In genomic region chr16:83952940-83953795, GRCh38 we compare ENCODE assay signal across 8 cellular contexts. TPM values are rescaled to one million over a fixed set of nuclear protein-coding genes. Genes with fewer than 3 reads are reported as not detected.
DNase-seq lines count a peak whose midpoint lies in the region; ATAC-seq and TF ChIP-seq lines count a peak whose summit lies in the region.

Gene OSGIN1, plus strand, starts transcription at chr16:83953240. Its CDS starts 4,432 bp downstream, at chr16:83957672.

- no peaks in the 10 kb centered on the region for H3K27me3 ChIP-seq in stomach smooth muscle (ENCODE audit: control insufficient read depth in 1 of 2, insufficient read depth in 2 of 2, low read length in 2 of 2)

- ATAC-seq in GM21515 (IDR thresholded peaks at IDR 0.05; ENCODE audit: unreplicated experiment): peak; percentile 65

- no peak for TF ChIP-seq CTCF in fibroblast of the aortic adventitia (IDR thresholded peaks at IDR 0.05; ENCODE audit: insufficient read depth, low read length)
- TF ChIP-seq CTCF in nephron (IDR thresholded peaks at IDR 0.05; ENCODE audit: unreplicated experiment in 3 of 3): no peak

- H3K4me1 ChIP-seq in stomach smooth muscle (ENCODE audit: control insufficient read depth, insufficient read depth, low read length): peaks cover 27% of the 10 kb centered on the region

- peak within 1 kb of the TSS; percentile 73 to 80 for H3K9ac ChIP-seq in stomach smooth muscle (ENCODE audit: low read length in 2 of 2)

- H3K36me3 Mint-ChIP-seq in activated T-helper 2 cell treated with anti-CD3 and anti-CD28 coated beads, Interferon-gamma antibody, Interleukin-2, Interleukin-4, amounts not matched to agents 10 μg/mL and 5 μg/mL and 100 μg/mL, durations not matched to agents 14 hours and 24 hours and 36 hours (ENCODE audit: low read depth): no peaks in the 10 kb centered on the region
- H3K36me3 Mint-ChIP-seq in nephron (ENCODE audit: low read depth): no peaks in the 10 kb centered on the region

- H3K9me3 Mint-ChIP-seq in activated T-helper 2 cell treated with anti-CD3 and anti-CD28 coated beads, Interferon-gamma antibody, Interleukin-2, Interleukin-4, amounts not matched to agents 10 μg/mL and 5 μg/mL and 100 μg/mL, durations not matched to agents 14 hours and 24 hours and 36 hours: peaks cover 6% of the 10 kb centered on the region
- no peaks in the 10 kb centered on the region for H3K9me3 Mint-ChIP-seq in nephron

- intact Hi-C loops in activated T-helper 2 cell treated with anti-CD3 and anti-CD28 coated beads, Interferon-gamma antibody, Interleukin-2, Interleukin-4, amounts not matched to agents 10 μg/mL and 5 μg/mL and 100 μg/mL, durations not matched to agents 14 hours and 24 hours and 36 hours (cut with micrococcal nuclease): loop anchor here (2.0 kb wide), 1 partner anchor 54 kb away; the partner anchor contains the start of gene MLYCD

- H3K27ac ChIP-seq in stomach smooth muscle (ENCODE audit: low read length): peak within 1 kb of the TSS; percentile 84

- H3K4me1 Mint-ChIP-seq in activated T-helper 2 cell treated with anti-CD3 and anti-CD28 coated beads, Interferon-gamma antibody, Interleukin-2, Interleukin-4, amounts not matched to agents 10 μg/mL and 5 μg/mL and 100 μg/mL, durations not matched to agents 14 hours and 24 hours and 36 hours (ENCODE audit: low read depth): peaks cover 11% of the 10 kb centered on the region
- peaks cover 13% of the 10 kb centered on the region for H3K4me1 Mint-ChIP-seq in nephron

- no peaks in the 10 kb centered on the region for H3K9me3 ChIP-seq in stomach smooth muscle (ENCODE audit: control insufficient read depth in 2 of 2, low read length in 2 of 2)

- DNase-seq in D341Med (ENCODE audit: low spot score): peak; percentile 84
- DNase-seq in HuH-7 (ENCODE audit: low spot score): peak; percentile 91
- peak; percentile 96 for DNase-seq in RKO (ENCODE audit: low spot score)
- DNase-seq in activated T-helper 2 cell treated with anti-CD3 and anti-CD28 coated beads, Interferon-gamma antibody, Interleukin-2, Interleukin-4, amounts not matched to agents 10 μg/mL and 5 μg/mL and 100 μg/mL, durations not matched to agents 14 hours and 24 hours and 36 hours (ENCODE audit: low spot score): peak; percentile 72
- DNase-seq in fibroblast of the aortic adventitia (ENCODE audit: low read depth): peak; percentile 95

- H3K4me3 ChIP-seq in fibroblast of the aortic adventitia (ENCODE audit: low read depth, low read length) (peak within 1 kb of the TSS; percentile 80), stomach smooth muscle (ENCODE audit: low read length in 2 of 2) (peak within 1 kb of the TSS; percentile 86 to 88)

- peaks cover 10% of the 10 kb centered on the region for H3K27me3 Mint-ChIP-seq in activated T-helper 2 cell treated with anti-CD3 and anti-CD28 coated beads, Interferon-gamma antibody, Interleukin-2, Interleukin-4, amounts not matched to agents 10 μg/mL and 5 μg/mL and 100 μg/mL, durations not matched to agents 14 hours and 24 hours and 36 hours (ENCODE audit: low read depth)
- H3K27me3 Mint-ChIP-seq in nephron (ENCODE audit: low read depth): peaks cover 16% of the 10 kb centered on the region

- no peaks in the 10 kb centered on the region for H3K36me3 ChIP-seq in stomach smooth muscle (ENCODE audit: control insufficient read depth in 2 of 2, insufficient read depth in 2 of 2, low read length in 2 of 2)

- peak within 1 kb of the TSS; percentile 74 for H3K4me3 Mint-ChIP-seq in activated T-helper 2 cell treated with anti-CD3 and anti-CD28 coated beads, Interferon-gamma antibody, Interleukin-2, Interleukin-4, amounts not matched to agents 10 μg/mL and 5 μg/mL and 100 μg/mL, durations not matched to agents 14 hours and 24 hours and 36 hours (ENCODE audit: low read depth)
- peak within 1 kb of the TSS; percentile 76 to 80 (median 78) for H3K4me3 Mint-ChIP-seq in nephron

- peak within 1 kb of the TSS; percentile 35 for H3K27ac Mint-ChIP-seq in activated T-helper 2 cell treated with anti-CD3 and anti-CD28 coated beads, Interferon-gamma antibody, Interleukin-2, Interleukin-4, amounts not matched to agents 10 μg/mL and 5 μg/mL and 100 μg/mL, durations not matched to agents 14 hours and 24 hours and 36 hours
- peak within 1 kb of the TSS in 2 of 3 experiments; percentile 52 to 59 for H3K27ac Mint-ChIP-seq in nephron

RNA-seq across cellular contexts. Expression of gene OSGIN1, which starts in this region (rescaled TPM):
- total RNA-seq in activated T-helper 2 cell treated with anti-CD3 and anti-CD28 coated beads, Interferon-gamma antibody, Interleukin-2, Interleukin-4, amounts not matched to agents 10 μg/mL and 5 μg/mL and 100 μg/mL, durations not matched to agents 14 hours and 24 hours and 36 hours: 1.4 and 2.1 TPM in 2 replicates
- 6.5 and 6.6 TPM in 2 replicates for total RNA-seq in fibroblast of the aortic adventitia (ENCODE audit: low replicate concordance)

Comparison
In these comparisons a context has a peak if more than half of its experiments do, and no peak if none do; other contexts are left out.
1. Peak in every context shown above with its lines: DNase-seq, ATAC-seq, H3K4me3 ChIP-seq and H3K27ac ChIP-seq.